14 cellular contexts compared by ENCODE assay signal in genomic region chr1:53122194-53122846, GRCh38. TPM values are rescaled to one million over a fixed set of nuclear protein-coding genes. Genes with fewer than 3 reads are reported as not detected.
DNase-seq lines count a peak whose midpoint lies in the region; ATAC-seq and TF ChIP-seq lines count a peak whose summit lies in the region.
"Had no signal": no experiment of that assay in that cellular context is flagged by ENCODE, and none has a peak within 500 bp of the region (broad histone marks: within the 10 kb centered on the region; RNA-seq: fewer than 3 reads in every experiment).

No MANE protein-coding gene starts in this region.

- H3K9me3 Mint-ChIP-seq in endodermal cell = no peaks in the 10 kb centered on the region
- H3K9me3 Mint-ChIP-seq: activated B cell treated with CpG ODN at 0.5 μM for 24 hours had no signal

- peak; percentile 24 for DNase-seq in NCI-H2171 treated with DMSO at 0.1 percent for 48 hours (lab: John Stamatoyannopoulos, UW)
- no peak for DNase-seq in NCI-H2171 (lab: John Stamatoyannopoulos, UW)
- DNase-seq in endodermal cell = no peak
- DNase-seq in tibial artery = peak in 1 of 2 donors; percentile 32
- DNase-seq in middle frontal gyrus (ENCODE audit: extremely low spot score, low spot score) = no peak
- DNase-seq in dorsolateral prefrontal cortex = no peak
- DNase-seq: activated B cell treated with CpG ODN at 0.5 μM for 24 hours; effector CD8-positive, alpha-beta T cell; hippocampal formation; Kasumi-1; mesendoderm; NCI-H526 treated with DMSO at 0.1 percent for 48 hours had no signal

- peaks cover 51% of the 10 kb centered on the region for H3K4me1 Mint-ChIP-seq in endodermal cell
- H3K4me1 Mint-ChIP-seq: activated B cell treated with CpG ODN at 0.5 μM for 24 hours had no signal

- H3K9me3 ChIP-seq in endodermal cell (ENCODE audit: control insufficient read depth, low read length) = no peaks in the 10 kb centered on the region
- H3K9me3 ChIP-seq in muscle layer of colon (ENCODE audit: low read length) = no peaks in the 10 kb centered on the region
- no peaks in the 10 kb centered on the region for H3K9me3 ChIP-seq in tibial artery

- peak overlapping the region; percentile 32 for H3K27ac ChIP-seq in endodermal cell (ENCODE audit: low read depth, low read length)
- peak overlapping the region; percentile 68 for H3K27ac ChIP-seq in muscle layer of colon (ENCODE audit: low read depth, low read length)
- H3K27ac ChIP-seq in tibial artery = peak overlapping the region; percentile 66 to 69
- H3K27ac ChIP-seq in dorsolateral prefrontal cortex = peak overlapping the region in 4 of 59 donors; percentile 5 to 53 (median 28)

- H3K36me3 ChIP-seq in endodermal cell (ENCODE audit: control insufficient read depth, insufficient read depth, low read length) (no peaks in the 10 kb centered on the region), muscle layer of colon (ENCODE audit: insufficient read depth, low read length) (no peaks in the 10 kb centered on the region), tibial artery (no peaks in the 10 kb centered on the region)

- no peak overlapping the region for H3K4me3 Mint-ChIP-seq in endodermal cell
- H3K4me3 Mint-ChIP-seq: activated B cell treated with CpG ODN at 0.5 μM for 24 hours had no signal

- no peak for ATAC-seq in GM21825 (IDR thresholded peaks at IDR 0.05; ENCODE audit: unreplicated experiment)

- WGBS in endodermal cell (ENCODE audit: insufficient coverage in 1 of 2, insufficient read length in 1 of 2), 2 experiments = 86 to 98% methylated on average over 8 to 10 of the region's 10 CpGs

- intact Hi-C loops in tibial artery (cut with DNase I; ENCODE audit: low total_unique reads) (no loop called here), dorsolateral prefrontal cortex (cut with DNase I) (no loop called here)

- H3K27me3 Mint-ChIP-seq in endodermal cell (ENCODE audit: insufficient read depth) = peaks cover 77% of the 10 kb centered on the region

- peaks cover 60% of the 10 kb centered on the region for H3K27me3 ChIP-seq in endodermal cell (ENCODE audit: control insufficient read depth, insufficient read depth, low read length, poor library complexity, severe bottlenecking)
- H3K27me3 ChIP-seq in muscle layer of colon (ENCODE audit: control insufficient read depth in 1 of 2, insufficient read depth in 2 of 2, low read length in 2 of 2) = no peaks in the 10 kb centered on the region
- H3K27me3 ChIP-seq in tibial artery = no peaks in the 10 kb centered on the region
- peaks cover 0 to 3% (median 0%) of the 10 kb centered on the region in 45 donors for H3K27me3 ChIP-seq in dorsolateral prefrontal cortex

- H3K4me3 ChIP-seq in endodermal cell (ENCODE audit: low read length) (no peak overlapping the region), muscle layer of colon (ENCODE audit: low read depth in 1 of 2, low read length in 2 of 2) (no peak overlapping the region), tibial artery (no peak overlapping the region), dorsolateral prefrontal cortex (no peak overlapping the region)

- H3K9ac ChIP-seq in endodermal cell (ENCODE audit: extremely low read depth, low read length, poor library complexity, severe bottlenecking) = no peak overlapping the region
- H3K9ac ChIP-seq in muscle layer of colon (ENCODE audit: low read length) = no peak overlapping the region

- H3K4me1 ChIP-seq in endodermal cell (ENCODE audit: control insufficient read depth, insufficient read depth, low read length) = peaks cover 16% of the 10 kb centered on the region
- H3K4me1 ChIP-seq in muscle layer of colon (ENCODE audit: insufficient read depth, low read length) = peaks cover 66% of the 10 kb centered on the region
- H3K4me1 ChIP-seq in tibial artery = peaks cover 0 to 59% (median 34%) of the 10 kb centered on the region in 4 donors

- H3K27ac Mint-ChIP-seq in endodermal cell = no peak overlapping the region
- H3K27ac Mint-ChIP-seq: activated B cell treated with CpG ODN at 0.5 μM for 24 hours had no signal

- H3K36me3 Mint-ChIP-seq in endodermal cell (ENCODE audit: low read depth) = no peaks in the 10 kb centered on the region

- TF ChIP-seq CTCF in endodermal cell (conservative IDR thresholded peaks at IDR 0.05) (no peak), tibial artery (IDR thresholded peaks at IDR 0.05) (no peak), dorsolateral prefrontal cortex (IDR thresholded peaks at IDR 0.05 in 54 of 56, conservative IDR thresholded peaks at IDR 0.05 in 2 of 56; ENCODE audit: low read depth in 1 of 56, partially characterized antibody in 56 of 56) (no peak)

RNA-seq across cellular contexts. Expression of gene SLC1A7, which starts 20.1 kb away (rescaled TPM):
- total RNA-seq in endodermal cell (1 to 10 TPM; 1.7 to 2.3 TPM), dorsolateral prefrontal cortex (10 to 100 TPM in 2 of 120 experiments, 1 to 10 TPM in 51, under 1 TPM in 36, not detected in 31; 0.16 to 18.5 (median 1.2) TPM)
- polyA plus RNA-seq in endodermal cell (2013, experiment 1 of 2) = not detected
- polyA plus RNA-seq in endodermal cell (2013, experiment 2 of 2) = 0.12 TPM
- total RNA-seq: activated B cell treated with CpG ODN at 0.5 μM for 24 hours had no signal
